In genomic region chr17:40980594-40980993, GRCh38 we compare ENCODE assay signal across 9 cellular contexts. TPM values are rescaled to one million over a fixed set of nuclear protein-coding genes. Genes with fewer than 3 reads are reported as not detected.
DNase-seq lines count a peak whose midpoint lies in the region; ATAC-seq and TF ChIP-seq lines count a peak whose summit lies in the region.
"Had no signal": no experiment of that assay in that cellular context is flagged by ENCODE, and none has a peak within 500 bp of the region (broad histone marks: within the 10 kb centered on the region; RNA-seq: fewer than 3 reads in every experiment).

No MANE protein-coding gene starts in this region.

- intact Hi-C loops in psoas muscle (cut with DNase I): no loop called here

- H3K4me1 ChIP-seq in psoas muscle: peaks cover 6% of the 10 kb centered on the region

- no peaks in the 10 kb centered on the region for H3K27me3 ChIP-seq in psoas muscle (ENCODE audit: insufficient read depth in 3 of 3, low read length in 2 of 3)

- H3K9me3 ChIP-seq in psoas muscle: no peaks in the 10 kb centered on the region

- peak; percentile 92 to 99 (median 95) for ATAC-seq in psoas muscle

- H3K4me3 ChIP-seq in psoas muscle: no peak overlapping the region

- H3K36me3 ChIP-seq in psoas muscle (ENCODE audit: insufficient read depth in 1 of 2, low read depth in 1 of 2): no peaks in the 10 kb centered on the region

- DNase-seq in RPMI8226 (peak; percentile 78), fibroblast of gingiva (ENCODE audit: low read depth) (peak; percentile 52), psoas muscle (peak; percentile 17 to 70), NCI-H2081 (lab: John Stamatoyannopoulos, UW) (no peak), ecto neural progenitor cell (ENCODE audit: low spot score) (no peak)
- DNase-seq: activated CD4-positive, alpha-beta T cell treated with anti-CD3 and anti-CD28 coated beads, Interleukin-2, amount 10 ng/mL, durations not matched to agents 24 days and 14 days; activated naive CD4-positive, alpha-beta T cell treated with anti-CD3 and anti-CD28 coated beads, Interleukin-2, amount 50 U/mL, for 16 hours; NCI-H1694 had no signal

- WGBS in psoas muscle, 3 donors: 5 to 11% (median 11%) methylated on average over 8 of the region's 8 CpGs

- H3K27ac ChIP-seq in psoas muscle: peak overlapping the region; percentile 56

- no peak for TF ChIP-seq CTCF in psoas muscle (IDR thresholded peaks at IDR 0.05)

RNA-seq across cellular contexts. Expression of gene KRT40, which starts 3.5 kb away (rescaled TPM):
- not detected for total RNA-seq in psoas muscle
- not detected for polyA plus RNA-seq in psoas muscle
- total RNA-seq: activated CD4-positive, alpha-beta T cell treated with anti-CD3 and anti-CD28 coated beads, Interleukin-2, amount 10 ng/mL, durations not matched to agents 24 days and 14 days had no signal

RNA-seq across cellular contexts. Expression of gene KRTAP3-3, which starts 13.4 kb away (rescaled TPM):
- total RNA-seq in psoas muscle: not detected
- polyA plus RNA-seq in psoas muscle: not detected
- total RNA-seq: activated CD4-positive, alpha-beta T cell treated with anti-CD3 and anti-CD28 coated beads, Interleukin-2, amount 10 ng/mL, durations not matched to agents 24 days and 14 days had no signal
- polyA plus RNA-seq: keratinocyte had no signal

RNA-seq across cellular contexts. Expression of gene KRT39, which starts 13.8 kb away (rescaled TPM):
- total RNA-seq in psoas muscle: not detected
- not detected for polyA plus RNA-seq in psoas muscle
- total RNA-seq: activated CD4-positive, alpha-beta T cell treated with anti-CD3 and anti-CD28 coated beads, Interleukin-2, amount 10 ng/mL, durations not matched to agents 24 days and 14 days had no signal
- polyA plus RNA-seq: keratinocyte had no signal

RNA-seq across cellular contexts. Expression of gene KRTAP3-2, which starts 19.1 kb away (rescaled TPM):
- not detected for total RNA-seq in psoas muscle
- polyA plus RNA-seq in psoas muscle: not detected
- total RNA-seq: activated CD4-positive, alpha-beta T cell treated with anti-CD3 and anti-CD28 coated beads, Interleukin-2, amount 10 ng/mL, durations not matched to agents 24 days and 14 days had no signal
- polyA plus RNA-seq: keratinocyte had no signal

RNA-seq across cellular contexts. Expression of gene KRTAP3-1, which starts 28.3 kb away (rescaled TPM):
- not detected for total RNA-seq in psoas muscle
- not detected for polyA plus RNA-seq in psoas muscle
- total RNA-seq: activated CD4-positive, alpha-beta T cell treated with anti-CD3 and anti-CD28 coated beads, Interleukin-2, amount 10 ng/mL, durations not matched to agents 24 days and 14 days had no signal
- polyA plus RNA-seq: keratinocyte had no signal

Comparison
In these comparisons a context has a peak if more than half of its experiments do, and no peak if none do; other contexts are left out.
1. DNase-seq: peak in RPMI8226 (single experiment), fibroblast of gingiva (single experiment) and psoas muscle (2 of 2); none in NCI-H2081 (0 of 2) and ecto neural progenitor cell (single experiment).